24 cellular contexts compared by ENCODE assay signal in genomic region chr12:106219043-106219442, GRCh38.
"Had no signal": no experiment of that assay in that cellular context is flagged by ENCODE, and none has a peak within 500 bp of the region (broad histone marks: within the 10 kb centered on the region; RNA-seq: fewer than 3 reads in every experiment).

No MANE protein-coding gene starts in this region.

- DNase-seq: dermis blood vessel endothelial cell; dorsolateral prefrontal cortex; effector CD4-positive, alpha-beta T cell; effector memory CD4-positive, alpha-beta T cell; foreskin keratinocyte; heart left ventricle; kidney; kidney glomerular epithelial cell; left colon; left lung; left ventricle myocardium superior; lower lobe of right lung; mesendoderm; midbrain; naive thymus-derived CD4-positive, alpha-beta T cell had no signal

- H3K27ac ChIP-seq: coronary artery, dorsolateral prefrontal cortex, esophagus muscularis mucosa, foreskin keratinocyte, gastroesophageal sphincter, heart left ventricle, hepatocyte, left lung, lower lobe of right lung had no signal

- H3K4me2 ChIP-seq: hepatocyte had no signal

- H3K27me3 ChIP-seq: dorsolateral prefrontal cortex, heart left ventricle, hepatocyte, left lung had no signal

- H3K27ac Mint-ChIP-seq: memory B cell; naive thymus-derived CD4-positive, alpha-beta T cell had no signal

- H2AFZ ChIP-seq: hepatocyte had no signal

- H3K36me3 ChIP-seq: esophagus muscularis mucosa, gastroesophageal sphincter, heart left ventricle, left lung, lower lobe of right lung had no signal

- H3K4me1 ChIP-seq: foreskin keratinocyte, left lung, lower lobe of right lung had no signal

- H3K4me3 Mint-ChIP-seq: memory B cell; naive thymus-derived CD4-positive, alpha-beta T cell had no signal

- ATAC-seq: foreskin keratinocyte; gastroesophageal sphincter; heart left ventricle; left colon; left lung; left ventricle myocardium superior; lower lobe of right lung; naive thymus-derived CD4-positive, alpha-beta T cell had no signal

- H3K79me2 ChIP-seq: hepatocyte had no signal

- FAIRE-seq: colon, endometrium, frontal cortex, islet of Langerhans, kidney had no signal

- H3K4me3 ChIP-seq: coronary artery, dorsolateral prefrontal cortex, esophagus muscularis mucosa, gastroesophageal sphincter, heart left ventricle, hepatocyte, left lung, lower lobe of right lung had no signal
